In genomic region chr15:88385078-88385700, GRCh38 we compare ENCODE assay signal across 17 cellular contexts.
DNase-seq lines count a peak whose midpoint lies in the region; ATAC-seq and TF ChIP-seq lines count a peak whose summit lies in the region.
"Had no signal": no experiment of that assay in that cellular context is flagged by ENCODE, and none has a peak within 500 bp of the region (broad histone marks: within the 10 kb centered on the region; RNA-seq: fewer than 3 reads in every experiment).

No MANE protein-coding gene starts in this region.

- H3K27ac ChIP-seq in endodermal cell (ENCODE audit: low read depth, low read length) (no peak overlapping the region), Karpas-422 (ENCODE audit: low read length) (no peak overlapping the region)
- H3K27ac ChIP-seq: colonic mucosa had no signal

- H3K9me3 ChIP-seq in endodermal cell (ENCODE audit: control insufficient read depth, low read length) = peaks cover 11% of the 10 kb centered on the region
- H3K9me3 ChIP-seq in Karpas-422 (ENCODE audit: low read length) = no peaks in the 10 kb centered on the region
- H3K9me3 ChIP-seq: colonic mucosa had no signal

- no TSS peak for BruUV-seq in Calu3 (replicated peaks; lab: Mats Ljungman, UMichigan)

- H3K79me2 ChIP-seq in Karpas-422 (ENCODE audit: low read length) = no peaks in the 10 kb centered on the region

- peak; percentile 89 to 98 for ATAC-seq in activated naive CD4-positive, alpha-beta T cell treated with anti-CD3 and anti-CD28 coated beads, Interleukin-2, amount 50 U/mL, for 72 hours
- ATAC-seq: stimulated activated memory B cell treated with anti-CD40 and anti-IgM and Interleukin-4, amounts not matched to agents 10 μg/mL and 1 μg/mL and 100 μg/mL, for 72 hours; T-cell had no signal

- peak overlapping the region in 1 of 2 donors; percentile 2 for H3K27ac Mint-ChIP-seq in activated naive CD4-positive, alpha-beta T cell treated with anti-CD3 and anti-CD28 coated beads, Interleukin-2, amount 50 U/mL, for 72 hours
- H3K27ac Mint-ChIP-seq in endodermal cell = no peak overlapping the region
- H3K27ac Mint-ChIP-seq in Calu3 (ENCODE audit: unreplicated experiment) = no peak overlapping the region
- H3K27ac Mint-ChIP-seq: activated naive CD4-positive, alpha-beta T cell treated with anti-CD3 and anti-CD28 coated beads, Interleukin-2, amount 50 U/mL, for 24 hours; B cell; stimulated activated memory B cell treated with anti-CD40 and anti-IgM and Interleukin-4, amounts not matched to agents 10 μg/mL and 1 μg/mL and 100 μg/mL, for 72 hours; T-cell had no signal

- H4K20me1 ChIP-seq in Karpas-422 (ENCODE audit: insufficient read depth, low read depth, low read length) = no peaks in the 10 kb centered on the region

- H2AFZ ChIP-seq in Karpas-422 (ENCODE audit: low read length) = no peak overlapping the region

- CTCF ChIA-PET in Calu3 (lab: Charles Lee) = no interaction called here

- no peaks in the 10 kb centered on the region for H3K36me3 Mint-ChIP-seq in activated naive CD4-positive, alpha-beta T cell treated with anti-CD3 and anti-CD28 coated beads, Interleukin-2, amount 50 U/mL, for 72 hours
- H3K36me3 Mint-ChIP-seq in endodermal cell (ENCODE audit: low read depth) (no peaks in the 10 kb centered on the region), Calu3 (ENCODE audit: insufficient read depth, unreplicated experiment) (no peaks in the 10 kb centered on the region)
- H3K36me3 Mint-ChIP-seq: activated naive CD4-positive, alpha-beta T cell treated with anti-CD3 and anti-CD28 coated beads, Interleukin-2, amount 50 U/mL, for 24 hours; stimulated activated memory B cell treated with anti-CD40 and anti-IgM and Interleukin-4, amounts not matched to agents 10 μg/mL and 1 μg/mL and 100 μg/mL, for 72 hours; T-cell had no signal

- H3K4me3 ChIP-seq in endodermal cell (ENCODE audit: low read length) (no peak overlapping the region), Karpas-422 (ENCODE audit: low read length) (no peak overlapping the region)
- H3K4me3 ChIP-seq: colonic mucosa had no signal

- intact Hi-C loops in Calu3 (cut with micrococcal nuclease; ENCODE audit: unreplicated experiment) = no loop called here

- WGBS in endodermal cell (ENCODE audit: insufficient coverage in 1 of 2, insufficient read length in 1 of 2), 2 experiments = 80 to 84% methylated on average over 2 of the region's 2 CpGs

- no peak for TF ChIP-seq CTCF in endodermal cell (conservative IDR thresholded peaks at IDR 0.05)
- no peak for TF ChIP-seq CTCF in Calu3 (IDR thresholded peaks at IDR 0.05; ENCODE audit: unreplicated experiment)

- H3K4me1 Mint-ChIP-seq in endodermal cell (peaks cover 36% of the 10 kb centered on the region), Calu3 (ENCODE audit: low read depth, unreplicated experiment) (no peaks in the 10 kb centered on the region)
- H3K4me1 Mint-ChIP-seq: activated naive CD4-positive, alpha-beta T cell treated with anti-CD3 and anti-CD28 coated beads, Interleukin-2, amount 50 U/mL, for 24 hours; B cell; stimulated activated memory B cell treated with anti-CD40 and anti-IgM and Interleukin-4, amounts not matched to agents 10 μg/mL and 1 μg/mL and 100 μg/mL, for 72 hours; T-cell had no signal

- H3K27me3 Mint-ChIP-seq in endodermal cell (ENCODE audit: insufficient read depth) (peaks cover 63% of the 10 kb centered on the region), Calu3 (ENCODE audit: unreplicated experiment) (peaks cover 99% of the 10 kb centered on the region)

- H3K4me3 Mint-ChIP-seq in endodermal cell (no peak overlapping the region), Calu3 (ENCODE audit: low read depth, unreplicated experiment) (no peak overlapping the region)
- H3K4me3 Mint-ChIP-seq: activated naive CD4-positive, alpha-beta T cell treated with anti-CD3 and anti-CD28 coated beads, Interleukin-2, amount 50 U/mL, for 24 hours; B cell; stimulated activated memory B cell treated with anti-CD40 and anti-IgM and Interleukin-4, amounts not matched to agents 10 μg/mL and 1 μg/mL and 100 μg/mL, for 72 hours; T-cell had no signal

- H3K36me3 ChIP-seq in endodermal cell (ENCODE audit: control insufficient read depth, insufficient read depth, low read length) (no peaks in the 10 kb centered on the region), Karpas-422 (ENCODE audit: insufficient read depth, low read length) (no peaks in the 10 kb centered on the region)
- H3K36me3 ChIP-seq: colonic mucosa had no signal

- H3K9ac ChIP-seq in endodermal cell (ENCODE audit: extremely low read depth, low read length, poor library complexity, severe bottlenecking) = no peak overlapping the region
- H3K9ac ChIP-seq in Karpas-422 (ENCODE audit: low read length) = no peak overlapping the region

- DNase-seq in activated naive CD4-positive, alpha-beta T cell treated with anti-CD3 and anti-CD28 coated beads, Interleukin-2, amount 50 U/mL, for 72 hours (ENCODE audit: low spot score in 2 of 2) = peak in 1 of 2 donors; percentile 33
- DNase-seq in activated naive CD4-positive, alpha-beta T cell treated with Interleukin-2 at 50 U/mL for 16 hours = no peak
- DNase-seq in LoVo (ENCODE audit: low spot score) = peak; percentile 12
- DNase-seq in endodermal cell = peak; percentile 7
- peak; percentile 42 for DNase-seq in stimulated activated CD8-positive, alpha-beta memory T cell treated with anti-CD3 and anti-CD28 coated beads, Interleukin-4, amount 100 ng/mL, for 48 hours
- no peak for DNase-seq in epidermal melanocyte (ENCODE audit: insufficient read length, low spot score)
- no peak for DNase-seq in Karpas-422
- no peak for DNase-seq in Calu3
- DNase-seq: activated CD4-positive, alpha-beta T cell treated with anti-CD3 and anti-CD28 coated beads for 4 hours; colonic mucosa; DMS79 treated with DMSO at 0.1 percent for 48 hours; foreskin melanocyte; posterior cingulate gyrus; T-cell had no signal

- H3K27me3 ChIP-seq in endodermal cell (ENCODE audit: control insufficient read depth, insufficient read depth, low read length, poor library complexity, severe bottlenecking) (peaks cover 78% of the 10 kb centered on the region), Karpas-422 (ENCODE audit: low read length) (no peaks in the 10 kb centered on the region)
- H3K27me3 ChIP-seq: colonic mucosa had no signal

- no peaks in the 10 kb centered on the region for H3K9me2 ChIP-seq in Karpas-422 (replicated peaks; ENCODE audit: insufficient read depth, low read length)

- H3K9me3 Mint-ChIP-seq in activated naive CD4-positive, alpha-beta T cell treated with anti-CD3 and anti-CD28 coated beads, Interleukin-2, amount 50 U/mL, for 72 hours = no peaks in the 10 kb centered on the region
- H3K9me3 Mint-ChIP-seq in endodermal cell (peaks cover 9% of the 10 kb centered on the region), Calu3 (ENCODE audit: low read depth, unreplicated experiment) (no peaks in the 10 kb centered on the region)
- H3K9me3 Mint-ChIP-seq: activated naive CD4-positive, alpha-beta T cell treated with anti-CD3 and anti-CD28 coated beads, Interleukin-2, amount 50 U/mL, for 24 hours; stimulated activated memory B cell treated with anti-CD40 and anti-IgM and Interleukin-4, amounts not matched to agents 10 μg/mL and 1 μg/mL and 100 μg/mL, for 72 hours; T-cell had no signal

- peaks cover 6% of the 10 kb centered on the region for H3K4me1 ChIP-seq in endodermal cell (ENCODE audit: control insufficient read depth, insufficient read depth, low read length)
- H3K4me1 ChIP-seq in Karpas-422 (ENCODE audit: low read length) = no peaks in the 10 kb centered on the region
- H3K4me1 ChIP-seq: colonic mucosa had no signal

- no peak overlapping the region for H3K4me2 ChIP-seq in Karpas-422 (ENCODE audit: low read depth, low read length, poor library complexity, severe bottlenecking)

Comparison
In these comparisons a context has a peak if more than half of its experiments do, and no peak if none do; other contexts are left out.
1. DNase-seq: peak in LoVo (single experiment), endodermal cell (single experiment) and stimulated activated CD8-positive, alpha-beta memory T cell treated with anti-CD3 and anti-CD28 coated beads, Interleukin-4, amount 100 ng/mL, for 48 hours (single experiment); none in activated naive CD4-positive, alpha-beta T cell treated with Interleukin-2 at 50 U/mL for 16 hours (single experiment), epidermal melanocyte (single experiment), Karpas-422 (single experiment) and Calu3 (single experiment).